Comparison of ENCODE assay signal across 16 cellular contexts in the genomic region with DNA sequence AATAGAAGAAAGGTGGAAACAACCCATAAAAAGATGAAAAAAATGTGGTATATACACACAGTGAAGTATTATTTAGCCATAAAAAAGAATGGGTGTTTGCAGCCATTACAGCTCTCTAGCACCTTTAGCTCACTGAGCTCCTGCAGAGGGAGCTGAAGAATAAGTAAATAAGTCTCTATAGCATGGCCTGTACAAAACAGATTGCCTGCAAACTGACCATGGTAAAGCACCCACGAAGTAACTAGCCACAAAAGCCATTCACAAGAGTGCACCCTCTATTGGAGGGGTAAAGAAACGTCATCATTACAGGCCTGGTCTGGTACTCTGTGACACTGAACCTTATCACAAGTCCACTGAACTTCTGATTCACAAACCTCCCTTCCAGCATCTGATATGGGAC.
A peak's percentile ranks its signal among the peaks of the same experiment; 100 is the strongest.
DNase-seq lines count a peak whose midpoint lies in the region; ATAC-seq and TF ChIP-seq lines count a peak whose summit lies in the region.
"Had no signal": no experiment of that assay in that cellular context is flagged by ENCODE, and none has a peak within 500 bp of the region (broad histone marks: within the 10 kb centered on the region; RNA-seq: fewer than 3 reads in every experiment).

No MANE protein-coding gene starts in this region.

- TF ChIP-seq CTCF in Loucy (conservative IDR thresholded peaks at IDR 0.05; ENCODE audit: low read length): peak; percentile 47
- TF ChIP-seq CTCF in brain microvascular endothelial cell (IDR thresholded peaks at IDR 0.05; ENCODE audit: low read depth, low read length, missing control alignments): peak; percentile 9
- peak; percentile 15 for TF ChIP-seq CTCF in osteocyte (IDR thresholded peaks at IDR 0.05)
- no peak for TF ChIP-seq CTCF in gastroesophageal sphincter (IDR thresholded peaks at IDR 0.05)

- H3K4me1 ChIP-seq in Loucy (ENCODE audit: insufficient read depth, low read length, poor library complexity, severe bottlenecking) (no peaks in the 10 kb centered on the region), gastroesophageal sphincter (peaks cover 0 to 21% (median 3%) of the 10 kb centered on the region in 3 donors)
- H3K4me1 ChIP-seq: prostate gland had no signal

- H3K36me3 Mint-ChIP-seq in osteocyte (ENCODE audit: unreplicated experiment): peaks cover 5% of the 10 kb centered on the region

- no peak for ATAC-seq in gastroesophageal sphincter

- H3K4me3 Mint-ChIP-seq in osteocyte (ENCODE audit: unreplicated experiment): no peak overlapping the region
- H3K4me3 Mint-ChIP-seq: stimulated activated naive B cell treated with anti-CD40 and anti-IgM and Interleukin-4, amounts not matched to agents 10 μg/mL and 1 μg/mL and 100 μg/mL, for 72 hours had no signal

- no peak overlapping the region for H3K27ac Mint-ChIP-seq in osteocyte (ENCODE audit: unreplicated experiment)
- H3K27ac Mint-ChIP-seq: stimulated activated naive B cell treated with anti-CD40 and anti-IgM and Interleukin-4, amounts not matched to agents 10 μg/mL and 1 μg/mL and 100 μg/mL, for 72 hours had no signal

- H3K27ac ChIP-seq in brain microvascular endothelial cell (no peak overlapping the region), gastroesophageal sphincter (no peak overlapping the region), substantia nigra (ENCODE audit: low read depth, low read length, poor library complexity, severe bottlenecking) (no peak overlapping the region)
- H3K27ac ChIP-seq: coronary artery, prostate gland, vagina, WERI-Rb-1 had no signal

- TF ChIP-seq POLR2A in gastroesophageal sphincter (IDR thresholded peaks at IDR 0.05): no peak

- H3K36me3 ChIP-seq in Loucy (ENCODE audit: insufficient read depth, low read length) (no peaks in the 10 kb centered on the region), brain microvascular endothelial cell (replicated peaks) (no peaks in the 10 kb centered on the region), gastroesophageal sphincter (no peaks in the 10 kb centered on the region)
- H3K36me3 ChIP-seq: prostate gland, vagina, WERI-Rb-1 had no signal

- H3K79me2 ChIP-seq in Loucy (ENCODE audit: insufficient read depth, low read length): peaks cover 71% of the 10 kb centered on the region

- no peaks in the 10 kb centered on the region for H3K9me2 ChIP-seq in Loucy (replicated peaks; ENCODE audit: low read depth, low read length)

- TF ChIP-seq EP300 in gastroesophageal sphincter (IDR thresholded peaks at IDR 0.05): no peak

- H3K9ac ChIP-seq in Loucy (ENCODE audit: low read depth, low read length, poor library complexity, severe bottlenecking): no peak overlapping the region

- in situ Hi-C loops in brain microvascular endothelial cell (cut with HindIII; ENCODE audit: low pct_ligation_motif_present, low sequenced_read_pairs): no loop called here

- H3K4me3 ChIP-seq in Loucy (ENCODE audit: low read length, poor library complexity, severe bottlenecking) (no peak overlapping the region), brain microvascular endothelial cell (ENCODE audit: low read depth, low read length) (no peak overlapping the region), gastroesophageal sphincter (no peak overlapping the region)
- H3K4me3 ChIP-seq: coronary artery, prostate gland, vagina had no signal

- 79% methylated on average over 2 of the region's 2 CpGs; no CpG with 5 or more reads in 1 of the 2 donors for WGBS in gastroesophageal sphincter (ENCODE audit: low coverage in 1 of 2), 2 donors

- H3K9me3 Mint-ChIP-seq in osteocyte (ENCODE audit: unreplicated experiment): peaks cover 6% of the 10 kb centered on the region
- H3K9me3 Mint-ChIP-seq: stimulated activated naive B cell treated with anti-CD40 and anti-IgM and Interleukin-4, amounts not matched to agents 10 μg/mL and 1 μg/mL and 100 μg/mL, for 72 hours had no signal

- H3K27me3 ChIP-seq in Loucy (ENCODE audit: insufficient read depth, low read length, poor library complexity, severe bottlenecking) (no peaks in the 10 kb centered on the region), brain microvascular endothelial cell (replicated peaks) (no peaks in the 10 kb centered on the region), gastroesophageal sphincter (no peaks in the 10 kb centered on the region)
- H3K27me3 ChIP-seq: vagina had no signal

- no peaks in the 10 kb centered on the region for H3K27me3 Mint-ChIP-seq in osteocyte (ENCODE audit: unreplicated experiment)
- H3K27me3 Mint-ChIP-seq: stimulated activated naive B cell treated with anti-CD40 and anti-IgM and Interleukin-4, amounts not matched to agents 10 μg/mL and 1 μg/mL and 100 μg/mL, for 72 hours had no signal

- H3K9me3 ChIP-seq in Loucy (ENCODE audit: insufficient read depth, low read depth, low read length) (no peaks in the 10 kb centered on the region), gastroesophageal sphincter (no peaks in the 10 kb centered on the region)
- H3K9me3 ChIP-seq: prostate gland, vagina had no signal

- no peaks in the 10 kb centered on the region for H3F3A ChIP-seq in Loucy (ENCODE audit: low read depth)

- peaks cover 5% of the 10 kb centered on the region for H3K4me1 Mint-ChIP-seq in osteocyte (ENCODE audit: unreplicated experiment)

- peaks cover 23% of the 10 kb centered on the region for H4K20me1 ChIP-seq in Loucy (ENCODE audit: insufficient read depth, low read length, poor library complexity, severe bottlenecking)

- no peak overlapping the region for H3K4me2 ChIP-seq in Loucy (ENCODE audit: low read depth, low read length, poor library complexity, severe bottlenecking)

- H2AFZ ChIP-seq in Loucy (ENCODE audit: low read length): no peak overlapping the region

- DNase-seq in NCI-H82 (lab: John Stamatoyannopoulos, UW) (peak; percentile 35), NCI-H82 treated with DMSO at 0.1 percent for 48 hours (lab: John Stamatoyannopoulos, UW; ENCODE audit: unreplicated experiment) (no peak), brain microvascular endothelial cell (no peak), osteocyte (ENCODE audit: extremely low spot score, unreplicated experiment) (no peak), NCI-H1694 treated with DMSO at 0.1 percent for 48 hours (lab: John Stamatoyannopoulos, UW) (no peak), substantia nigra (lab: John Stamatoyannopoulos, UW) (no peak)
- DNase-seq: NCI-H1048; NCI-H524 treated with DMSO at 0.1 percent for 48 hours; stimulated activated CD4-positive, alpha-beta T cell treated with anti-CD3 and anti-CD28 coated beads, Interleukin-2, amount 100 ng/mL, for 24 hours; stimulated activated naive B cell treated with anti-CD40 and anti-IgM and Interleukin-4, amounts not matched to agents 10 μg/mL and 1 μg/mL and 100 μg/mL, for 72 hours; WERI-Rb-1 had no signal

Comparison
In these comparisons a context has a peak if more than half of its experiments do, and no peak if none do; other contexts are left out.
1. CTCF ChIP-seq: peak in Loucy (single experiment), brain microvascular endothelial cell (single experiment) and osteocyte (single experiment); none in gastroesophageal sphincter (0 of 4).